In genomic region chr7:148495614-148496013, GRCh38 we compare ENCODE assay signal across 7 cellular contexts.
"Had no signal": no experiment of that assay in that cellular context is flagged by ENCODE, and none has a peak within 500 bp of the region (broad histone marks: within the 10 kb centered on the region; RNA-seq: fewer than 3 reads in every experiment).

No MANE protein-coding gene starts in this region.

- DNase-seq: GM23248, GOT3, H7, HFFc6, KG1 had no signal

- ATAC-seq: HCT116, HepG2 had no signal
